ENCODE assay signal across 5 cellular contexts in genomic region chr20:52722926-52723325, GRCh38.
"Had no signal": no experiment of that assay in that cellular context is flagged by ENCODE, and none has a peak within 500 bp of the region (broad histone marks: within the 10 kb centered on the region; RNA-seq: fewer than 3 reads in every experiment).

No MANE protein-coding gene starts in this region.

- H3K4me2 ChIP-seq: GM23338 had no signal

- H3K9me3 Mint-ChIP-seq: GM23338, H9 had no signal

- DNase-seq: H9, HCEC 1CT, IMR-90 had no signal

- H3K4me3 ChIP-seq: GM23338, K562 had no signal

- H3K4me1 Mint-ChIP-seq: H9 had no signal

- ATAC-seq: GM23338, K562 had no signal

- H2AFZ ChIP-seq: GM23338 had no signal

- H3K4me3 Mint-ChIP-seq: GM23338, H9 had no signal

- H3K27ac Mint-ChIP-seq: GM23338, H9 had no signal
